ENCODE assay signal across 20 cellular contexts in the genomic region with DNA sequence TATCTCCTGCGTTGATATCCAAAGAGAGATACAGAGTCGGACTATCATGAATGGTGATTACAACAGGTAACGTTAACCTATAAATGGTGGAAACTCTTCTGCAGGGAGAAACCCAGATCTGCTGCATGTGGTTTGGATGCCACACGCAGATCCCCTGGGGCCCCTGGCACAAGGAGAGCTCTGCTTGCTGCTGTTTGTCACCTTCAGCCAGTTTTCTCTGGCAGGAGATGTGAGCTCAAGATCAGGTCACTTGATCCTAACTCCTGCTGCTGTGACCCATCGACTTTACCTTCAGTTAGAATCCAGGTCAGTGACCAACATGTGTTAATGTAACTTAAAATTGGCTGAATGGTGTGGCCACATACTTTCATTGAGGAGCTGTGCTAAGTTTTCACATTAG. TPM values are rescaled to one million over a fixed set of nuclear protein-coding genes. Genes with fewer than 3 reads are reported as not detected.
DNase-seq lines count a peak whose midpoint lies in the region; ATAC-seq and TF ChIP-seq lines count a peak whose summit lies in the region.
"Had no signal": no experiment of that assay in that cellular context is flagged by ENCODE, and none has a peak within 500 bp of the region (broad histone marks: within the 10 kb centered on the region; RNA-seq: fewer than 3 reads in every experiment).

No MANE protein-coding gene starts in this region.

- no peak for DNase-seq in activated T-cell treated with anti-CD3 and anti-CD28 coated beads, Interleukin-2, amount 50 U/mL, for 72 hours
- no peak for DNase-seq in activated T-cell treated with anti-CD3 and anti-CD28 coated beads, Interleukin-2, amount 50 U/mL, for 48 hours
- DNase-seq in GM23248 (no peak), A172 (ENCODE audit: low spot score) (no peak), SK-N-SH (no peak)
- DNase-seq in activated naive CD8-positive, alpha-beta T cell treated with anti-CD3 and anti-CD28 coated beads, Interleukin-2, amount 50 U/mL, for 24 hours: no peak
- DNase-seq: CD4-positive, alpha-beta memory T cell; H9; head of caudate nucleus; NCI-H1092 treated with DMSO at 0.1 percent for 48 hours; NCI-H2107; NCI-H510A; stimulated activated CD4-positive, alpha-beta T cell treated with anti-CD3 and anti-CD28 coated beads, Interleukin-15, amount 100 ng/mL, for 24 hours; stimulated activated CD8-positive, alpha-beta memory T cell treated with anti-CD3 and anti-CD28 coated beads, Interleukin-4, amount 100 ng/mL, for 48 hours; WERI-Rb-1 had no signal

- no peak for TF ChIP-seq EP300 in SK-N-SH (IDR thresholded peaks at IDR 0.05; ENCODE audit: borderline replicate concordance in 1 of 2, low read depth in 1 of 2, low read length in 1 of 2)

- CTCF ChIA-PET in SK-N-SH (lab: Yijun Ruan, JAX): interaction anchor here (0.7 to 7.4 kb wide), 19 partner anchors 10 to 611 kb away, joined by 3 to 63 read pairs (median 11); partner anchors contain the start of gene P2RY14

- H4K20me1 ChIP-seq in GM23248 (ENCODE audit: insufficient read depth) (no peaks in the 10 kb centered on the region), SK-N-SH (ENCODE audit: insufficient read depth) (no peaks in the 10 kb centered on the region)

- H3K9ac ChIP-seq in GM23248: 0 out of 2 replicates have a peak overlapping the region, but pooled peaks have one; percentile 46
- no peak overlapping the region for H3K9ac ChIP-seq in skeletal muscle tissue (ENCODE audit: low read depth in 1 of 3, low read length in 3 of 3)
- no peak overlapping the region for H3K9ac ChIP-seq in SK-N-SH

- no peak for ATAC-seq in activated T-cell treated with anti-CD3 and anti-CD28 coated beads, Interleukin-2, amount 50 U/mL, for 72 hours (replicated peaks in 1 of 2)
- no peak for ATAC-seq in activated naive CD8-positive, alpha-beta T cell treated with anti-CD3 and anti-CD28 coated beads, Interleukin-2, amount 50 U/mL, for 24 hours
- no peak for ATAC-seq in HG02870 (IDR thresholded peaks at IDR 0.05; ENCODE audit: unreplicated experiment)

- in situ Hi-C loops in GM23248 (cut with MboI): loop anchor here (5.0 to 10.0 kb wide), 2 partner anchors 50 to 62 kb away; partner anchors contain the start of gene P2RY14

- no peaks in the 10 kb centered on the region for H3K9me2 ChIP-seq in GM23248 (ENCODE audit: insufficient read depth)
- H3K9me2 ChIP-seq in SK-N-SH: no peaks in the 10 kb centered on the region

- H3K4me3 ChIP-seq in GM23248 (no peak overlapping the region), skeletal muscle tissue (ENCODE audit: low read length in 3 of 3) (no peak overlapping the region), SK-N-SH (ENCODE audit: low read depth in 2 of 2, low read length in 1 of 2) (no peak overlapping the region)
- H3K4me3 ChIP-seq: SJSA1 had no signal

- peaks cover 66% of the 10 kb centered on the region for H3K4me1 Mint-ChIP-seq in activated T-cell treated with anti-CD3 and anti-CD28 coated beads, Interleukin-2, amount 50 U/mL, for 72 hours (ENCODE audit: low read depth)
- H3K4me1 Mint-ChIP-seq in activated naive CD8-positive, alpha-beta T cell treated with anti-CD3 and anti-CD28 coated beads, Interleukin-2, amount 50 U/mL, for 24 hours: peaks cover 69% of the 10 kb centered on the region

- H3K27ac ChIP-seq in GM23248: no peak overlapping the region
- peak overlapping the region; percentile 3 for H3K27ac ChIP-seq in skeletal muscle tissue (ENCODE audit: low read depth, low read length)
- 0 out of 4 replicates have a peak overlapping the region, but pooled peaks of 1 of the 2 experiments have one; percentile 14 for H3K27ac ChIP-seq in SK-N-SH (ENCODE audit: low read depth in 2 of 2, low read length in 1 of 2)
- H3K27ac ChIP-seq: WERI-Rb-1 had no signal

- no peak for TF ChIP-seq CTCF in SK-N-SH (IDR thresholded peaks at IDR 0.05)

- peaks cover 36% of the 10 kb centered on the region for H3K4me1 ChIP-seq in GM23248 (ENCODE audit: insufficient read depth)
- H3K4me1 ChIP-seq in skeletal muscle tissue (ENCODE audit: control insufficient read depth in 3 of 3, insufficient read depth in 3 of 3, low read length in 3 of 3): peaks cover 8 to 15% (median 14%) of the 10 kb centered on the region in 3 donors
- peaks cover 0 to 3% of the 10 kb centered on the region in 2 experiments; a peak in 2 of 4 replicates for H3K4me1 ChIP-seq in SK-N-SH (ENCODE audit: control insufficient read depth in 1 of 2, insufficient read depth in 2 of 2, low read depth in 1 of 2, low read length in 1 of 2)

- H3K36me3 Mint-ChIP-seq in activated T-cell treated with anti-CD3 and anti-CD28 coated beads, Interleukin-2, amount 50 U/mL, for 72 hours (ENCODE audit: insufficient read depth in 2 of 2): peaks cover 8 to 12% of the 10 kb centered on the region in 2 donors
- H3K36me3 Mint-ChIP-seq in activated naive CD8-positive, alpha-beta T cell treated with anti-CD3 and anti-CD28 coated beads, Interleukin-2, amount 50 U/mL, for 24 hours (ENCODE audit: low read depth): peaks cover 11% of the 10 kb centered on the region

- peak overlapping the region; percentile 95 for H3K27ac Mint-ChIP-seq in activated T-cell treated with anti-CD3 and anti-CD28 coated beads, Interleukin-2, amount 50 U/mL, for 72 hours
- H3K27ac Mint-ChIP-seq in activated naive CD8-positive, alpha-beta T cell treated with anti-CD3 and anti-CD28 coated beads, Interleukin-2, amount 50 U/mL, for 24 hours: peak overlapping the region; percentile 92

- H3K4me2 ChIP-seq in GM23248 (ENCODE audit: unreplicated experiment) (peak overlapping the region; percentile 14), SK-N-SH (no peak overlapping the region)

- no peaks in the 10 kb centered on the region for H3K9me3 ChIP-seq in GM23248 (ENCODE audit: low read depth)
- H3K9me3 ChIP-seq in skeletal muscle tissue (ENCODE audit: control insufficient read depth in 3 of 3, low read length in 3 of 3): no peaks in the 10 kb centered on the region
- no peaks in the 10 kb centered on the region for H3K9me3 ChIP-seq in SK-N-SH
- H3K9me3 ChIP-seq: SJSA1 had no signal

- H3K27me3 ChIP-seq in GM23248 (replicated peaks; ENCODE audit: insufficient read depth): no peaks in the 10 kb centered on the region
- no peaks in the 10 kb centered on the region for H3K27me3 ChIP-seq in skeletal muscle tissue (ENCODE audit: control insufficient read depth in 3 of 3, insufficient read depth in 3 of 3, low read length in 3 of 3)
- no peaks in the 10 kb centered on the region for H3K27me3 ChIP-seq in SK-N-SH (ENCODE audit: insufficient read depth)
- H3K27me3 ChIP-seq: SJSA1 had no signal

- TF ChIP-seq RAD21 in SK-N-SH (IDR thresholded peaks at IDR 0.05; ENCODE audit: low read length): no peak

- H3K4me3 Mint-ChIP-seq in activated T-cell treated with anti-CD3 and anti-CD28 coated beads, Interleukin-2, amount 50 U/mL, for 72 hours: peak overlapping the region; percentile 58 to 70
- H3K4me3 Mint-ChIP-seq in activated naive CD8-positive, alpha-beta T cell treated with anti-CD3 and anti-CD28 coated beads, Interleukin-2, amount 50 U/mL, for 24 hours: peak overlapping the region; percentile 47
- H3K4me3 Mint-ChIP-seq: H9 had no signal

- H2AFZ ChIP-seq in GM23248: no peak overlapping the region
- no peak overlapping the region for H2AFZ ChIP-seq in SK-N-SH (ENCODE audit: low read depth)

- peaks cover 7 to 8% of the 10 kb centered on the region in 2 donors for H3K9me3 Mint-ChIP-seq in activated T-cell treated with anti-CD3 and anti-CD28 coated beads, Interleukin-2, amount 50 U/mL, for 72 hours
- H3K9me3 Mint-ChIP-seq in activated naive CD8-positive, alpha-beta T cell treated with anti-CD3 and anti-CD28 coated beads, Interleukin-2, amount 50 U/mL, for 24 hours: peaks cover 12% of the 10 kb centered on the region

- H3K79me2 ChIP-seq in GM23248 (ENCODE audit: insufficient read depth) (no peaks in the 10 kb centered on the region), SK-N-SH (ENCODE audit: insufficient read depth) (no peaks in the 10 kb centered on the region)

- no peaks in the 10 kb centered on the region for H3K27me3 Mint-ChIP-seq in activated T-cell treated with anti-CD3 and anti-CD28 coated beads, Interleukin-2, amount 50 U/mL, for 72 hours (ENCODE audit: low read depth)
- H3K27me3 Mint-ChIP-seq in activated naive CD8-positive, alpha-beta T cell treated with anti-CD3 and anti-CD28 coated beads, Interleukin-2, amount 50 U/mL, for 24 hours: no peaks in the 10 kb centered on the region
- H3K27me3 Mint-ChIP-seq: CD4-positive, alpha-beta memory T cell had no signal

- WGBS in GM23248 (ENCODE audit: low coverage in 1 of 2, low lambda C conversion rate in 2 of 2, missing lambda C conversion rate in 2 of 2), 2 experiments: 95 to 98% methylated on average over 5 of the region's 5 CpGs
- WGBS in SK-N-SH (ENCODE audit: low lambda C conversion rate): 76% methylated on average over 5 of the region's 5 CpGs

- POLR2A ChIA-PET in SK-N-SH (lab: Yijun Ruan, JAX): no interaction called here

- H3F3A ChIP-seq in GM23248 (ENCODE audit: insufficient read depth) (peaks cover 19% of the 10 kb centered on the region), SK-N-SH (replicated peaks; ENCODE audit: insufficient read depth) (no peaks in the 10 kb centered on the region)

- H3K36me3 ChIP-seq in GM23248 (ENCODE audit: low read depth) (no peaks in the 10 kb centered on the region), skeletal muscle tissue (ENCODE audit: control insufficient read depth in 3 of 3, insufficient read depth in 3 of 3, low read length in 3 of 3) (no peaks in the 10 kb centered on the region), SK-N-SH (replicated peaks in 1 of 2; ENCODE audit: control insufficient read depth in 1 of 2, insufficient read depth in 2 of 2, low read length in 1 of 2) (no peaks in the 10 kb centered on the region)
- H3K36me3 ChIP-seq: SJSA1, WERI-Rb-1 had no signal

TF ChIP-seq in SK-N-SH, 30 proteins besides CTCF, POLR2A, EP300 and RAD21 (continues in another document):
- TF ChIP-seq EZH2phosphoT487 (IDR thresholded peaks at IDR 0.05; ENCODE audit: borderline replicate concordance, low read depth): no peak
- TF ChIP-seq RCOR1 (IDR thresholded peaks at IDR 0.05; ENCODE audit: low read length): no peak

RNA-seq across cellular contexts. Expression of gene GPR171, which starts 23.8 kb away (rescaled TPM):
- total RNA-seq in activated T-cell treated with anti-CD3 and anti-CD28 coated beads, Interleukin-2, amount 50 U/mL, for 72 hours: 100 to 1,000 TPM in 1 of 2 donors, 10 to 100 TPM in 1; 83.7 to 101 TPM
- total RNA-seq in GM23248 (2014; rRNA removed; shearing (Covaris generic)): not detected in 2 replicates
- polyA plus RNA-seq in GM23248 (2016; fragmentation: Nextera tagmentation; extraction: Ambion mirVana): not detected in 2 replicates
- total RNA-seq in skeletal muscle tissue: 1.6 TPM
- total RNA-seq in A172 (2014; rRNA removed; shearing (Covaris generic)): not detected in 2 replicates
- not detected in 2 replicates for polyA plus RNA-seq in SK-N-SH (2012; rRNA removed)
- not detected in 2 replicates for polyA plus RNA-seq in SK-N-SH (2012; cell fraction: cytosol; rRNA removed)
- not detected in 2 replicates for polyA plus RNA-seq in SK-N-SH (2012; cell fraction: nucleus; rRNA removed)
- total RNA-seq: dermis microvascular lymphatic vessel endothelial cell, H9, osteocyte, SJSA1 had no signal

RNA-seq across cellular contexts. Expression of gene P2RY14, which starts 51.5 kb away (rescaled TPM):
- total RNA-seq in activated T-cell treated with anti-CD3 and anti-CD28 coated beads, Interleukin-2, amount 50 U/mL, for 72 hours: under 1 TPM; 0.34 to 0.51 TPM
- total RNA-seq in GM23248 (2014; rRNA removed; shearing (Covaris generic)): not detected in 2 replicates
- polyA plus RNA-seq in GM23248 (2016; fragmentation: Nextera tagmentation; extraction: Ambion mirVana) (not detected in 2 replicates), SK-N-SH (2012; rRNA removed) (not detected in 2 replicates)
- total RNA-seq in skeletal muscle tissue: 1.6 TPM
- total RNA-seq in A172 (2014; rRNA removed; shearing (Covaris generic)): 0.03 and 0.05 TPM in 2 replicates
- polyA plus RNA-seq in SK-N-SH (2012; cell fraction: cytosol; rRNA removed): not detected in 2 replicates
- not detected in 2 replicates for polyA plus RNA-seq in SK-N-SH (2012; cell fraction: nucleus; rRNA removed)
- total RNA-seq: dermis microvascular lymphatic vessel endothelial cell, H9, osteocyte, SJSA1 had no signal

Comparison
In these comparisons a context has a peak if more than half of its experiments do, and no peak if none do; other contexts are left out.
1. RNA of gene GPR171, which starts 23.8 kb away (total RNA-seq): 83.7 to 101 TPM in activated T-cell treated with anti-CD3 and anti-CD28 coated beads, Interleukin-2, amount 50 U/mL, for 72 hours; 1.6 TPM in skeletal muscle tissue (single experiment), not detected in GM23248 and not detected in A172; every median in the first group is over 10 times any median in the second.